Comparison of ENCODE assay signal across 11 cellular contexts in genomic region chr2:131178050-131178449, GRCh38. TPM values are rescaled to one million over a fixed set of nuclear protein-coding genes. Genes with fewer than 3 reads are reported as not detected.
"Had no signal": no experiment of that assay in that cellular context is flagged by ENCODE, and none has a peak within 500 bp of the region (broad histone marks: within the 10 kb centered on the region; RNA-seq: fewer than 3 reads in every experiment).

No MANE protein-coding gene starts in this region.

RNA-seq across cellular contexts. Expression of gene POTEE, which starts 31.3 kb away (rescaled TPM):
- total RNA-seq: kidney epithelial cell, left lobe of liver, left ventricle myocardium inferior, left ventricle myocardium superior, liver, lower leg skin, mononuclear cell, myocyte had no signal
- polyA plus RNA-seq: keratinocyte, lung, mammary epithelial cell had no signal
